In the genomic region with DNA sequence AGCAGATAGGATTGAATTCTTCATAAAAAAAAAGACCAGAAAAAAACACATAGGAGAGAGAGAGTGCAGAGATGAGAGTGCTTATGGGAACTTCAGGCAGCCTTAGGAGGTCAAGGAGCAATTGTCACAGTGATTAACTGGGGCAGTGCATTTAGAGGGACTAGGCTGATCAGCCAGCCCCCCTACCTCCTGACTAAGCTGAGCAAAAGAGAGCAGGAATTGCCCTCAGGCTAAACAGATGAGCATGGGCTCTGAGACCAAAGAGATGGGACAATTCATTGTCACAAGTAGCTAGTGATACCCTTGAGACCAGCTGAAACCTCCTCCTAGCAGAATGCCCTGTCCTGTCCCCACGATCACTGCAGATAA, we compare ENCODE assay signal across 14 cellular contexts.
DNase-seq lines count a peak whose midpoint lies in the region; ATAC-seq, FAIRE-seq and TF ChIP-seq lines count a peak whose summit lies in the region.
"Had no signal": no experiment of that assay in that cellular context is flagged by ENCODE, and none has a peak within 500 bp of the region (broad histone marks: within the 10 kb centered on the region; RNA-seq: fewer than 3 reads in every experiment).

No MANE protein-coding gene starts in this region.

- TF ChIP-seq RAD21 in H1 (IDR thresholded peaks at IDR 0.05 in 1 of 2, conservative IDR thresholded peaks at IDR 0.05 in 1 of 2; ENCODE audit: low read depth in 2 of 2, low read length in 2 of 2) = no peak; a peak in 1 of 4 replicates

- TF ChIP-seq CTCF in H1 (IDR thresholded peaks at IDR 0.05; ENCODE audit: control extremely low read depth in 1 of 3, insufficient read depth in 1 of 3, low read depth in 1 of 3, low read length in 3 of 3) (no peak), progenitor cell of endocrine pancreas (IDR thresholded peaks at IDR 0.05; ENCODE audit: unreplicated experiment) (no peak)
- no peak for TF ChIP-seq CTCF in activated CD8-positive, alpha-beta T cell treated with anti-CD3 and anti-CD28 coated beads for 36 hours (IDR thresholded peaks at IDR 0.05)

- no peak overlapping the region for H4K5ac ChIP-seq in H1 (ENCODE audit: insufficient read length, low read depth, low read length)

- POLR2A ChIA-PET in H1 (lab: Charles Lee; ENCODE audit: partially characterized antibody) = interaction anchor here (1.7 kb wide), 1 partner anchor 13 kb away, joined by 3 read pairs; no protein-coding TSS in a partner anchor
- POLR2A ChIA-PET in activated CD8-positive, alpha-beta T cell treated with anti-CD3 and anti-CD28 coated beads for 36 hours (lab: Charles Lee) = no interaction called here

- no peak overlapping the region for H3K4ac ChIP-seq in H1 (replicated peaks; ENCODE audit: insufficient read length, low read depth, low read length)

- no peak for TF ChIP-seq POLR2A in H1 (IDR thresholded peaks at IDR 0.05; ENCODE audit: control extremely low read depth in 1 of 2, low read depth in 2 of 2, low read length in 2 of 2)

- peaks cover 0 to 7% (median 3%) of the 10 kb centered on the region in 4 experiments; a peak in 3 of 7 replicates for H3K4me1 ChIP-seq in H1 (replicated peaks in 1 of 4; ENCODE audit: control insufficient read depth in 3 of 4, insufficient read depth in 4 of 4, low read length in 3 of 4)
- H3K4me1 ChIP-seq: Peyer's patch had no signal

- no peak overlapping the region for H3K9ac ChIP-seq in H1 (replicated peaks in 1 of 4; ENCODE audit: extremely low read depth in 1 of 4, low read depth in 3 of 4, low read length in 3 of 4)

- no peak overlapping the region for H3K4me3 Mint-ChIP-seq in progenitor cell of endocrine pancreas (ENCODE audit: low read depth)
- no peak overlapping the region for H3K4me3 Mint-ChIP-seq in activated CD8-positive, alpha-beta T cell treated with anti-CD3 and anti-CD28 coated beads for 36 hours
- H3K4me3 Mint-ChIP-seq: activated CD4-positive, alpha-beta T cell treated with anti-CD3 and anti-CD28 coated beads, Interleukin-2, amount 10 ng/mL, durations not matched to agents 24 days and 14 days had no signal

- H2AFZ ChIP-seq in H1 (ENCODE audit: low read length) = no peak overlapping the region

- no peak overlapping the region for H2BK5ac ChIP-seq in H1 (ENCODE audit: low read depth, low read length)

- WGBS in H1 (ENCODE audit: extremely low coverage in 1 of 2, insufficient coverage in 1 of 2, insufficient read length in 1 of 2, insufficient replicate concordance in 2 of 2, low coverage in 1 of 2, low lambda C conversion rate in 2 of 2, missing lambda C conversion rate in 1 of 2), 2 experiments = 87% methylated on average over 1 of the region's 1 CpG; no CpG with 5 or more reads in 1 of the 2 experiments

- no peak overlapping the region for H3K56ac ChIP-seq in H1 (replicated peaks; ENCODE audit: insufficient read length, low read depth, low read length)

- H3K79me2 ChIP-seq in H1 (ENCODE audit: control insufficient read depth in 1 of 2, insufficient read depth in 2 of 2, low read length in 2 of 2) = no peaks in the 10 kb centered on the region

- H2AK5ac ChIP-seq in H1 (ENCODE audit: low read depth, low read length) = no peak overlapping the region

- no peak overlapping the region for H2BK20ac ChIP-seq in H1 (ENCODE audit: low read length)

- H4K20me1 ChIP-seq in H1 (replicated peaks in 1 of 2; ENCODE audit: control insufficient read depth in 1 of 2, insufficient read depth in 2 of 2, low read length in 2 of 2) = no peaks in the 10 kb centered on the region

- no peak overlapping the region for H3K4me3 ChIP-seq in H1 (ENCODE audit: extremely low read depth in 1 of 4, insufficient read depth in 2 of 4, low read depth in 3 of 4, low read length in 4 of 4)
- H3K4me3 ChIP-seq: Peyer's patch, suprapubic skin had no signal

- H2BK15ac ChIP-seq in H1 (ENCODE audit: low read length) = no peak overlapping the region

- peaks cover 17 to 30% of the 10 kb centered on the region in 2 donors for H3K36me3 Mint-ChIP-seq in activated naive CD4-positive, alpha-beta T cell treated with anti-CD3 and anti-CD28 coated beads, Interleukin-2, amount 50 U/mL, for 72 hours
- no peaks in the 10 kb centered on the region for H3K36me3 Mint-ChIP-seq in progenitor cell of endocrine pancreas (ENCODE audit: insufficient read depth)
- H3K36me3 Mint-ChIP-seq in activated CD8-positive, alpha-beta T cell treated with anti-CD3 and anti-CD28 coated beads for 36 hours (ENCODE audit: low read depth) = peaks cover 7% of the 10 kb centered on the region

- no peaks in the 10 kb centered on the region for H3K23me2 ChIP-seq in H1 (ENCODE audit: low read depth, low read length)

- no peak overlapping the region for H3K18ac ChIP-seq in H1 (ENCODE audit: extremely low read depth, low read length)

- TF ChIP-seq EP300 in H1 (IDR thresholded peaks at IDR 0.05; ENCODE audit: borderline replicate concordance in 1 of 2, low read depth in 2 of 2, low read length in 2 of 2) = no peak

- DNase-seq in activated naive CD4-positive, alpha-beta T cell treated with anti-CD3 and anti-CD28 coated beads, Interleukin-2, amount 50 U/mL, for 72 hours (ENCODE audit: low spot score in 2 of 2) = no peak
- no peak for DNase-seq in activated naive CD4-positive, alpha-beta T cell treated with anti-CD3 and anti-CD28 coated beads, Interleukin-2, amount 50 U/mL, for 16 hours
- DNase-seq in NCI-H526 treated with DMSO at 0.1 percent for 48 hours (lab: John Stamatoyannopoulos, UW) (peak; percentile 76), H1 (ENCODE audit: low read depth in 1 of 2, low spot score in 2 of 2) (peak in 1 of 2 experiments; percentile 47), progenitor cell of endocrine pancreas (ENCODE audit: low spot score, unreplicated experiment) (no peak), posterior vena cava (ENCODE audit: low spot score) (no peak), head of caudate nucleus (no peak)
- no peak for DNase-seq in activated CD8-positive, alpha-beta T cell treated with anti-CD3 and anti-CD28 coated beads for 36 hours
- DNase-seq: activated CD4-positive, alpha-beta T cell treated with anti-CD3 and anti-CD28 coated beads, Interleukin-2, amount 10 ng/mL, durations not matched to agents 24 days and 14 days; Calu3; midbrain; Peyer's patch; stimulated activated CD4-positive, alpha-beta T cell treated with anti-CD3 and anti-CD28 coated beads, Interleukin-15, amount 100 ng/mL, for 24 hours had no signal

- no peak overlapping the region for H3K27ac ChIP-seq in H1 (ENCODE audit: low read depth, low read length)
- H3K27ac ChIP-seq: Peyer's patch, suprapubic skin had no signal

- H2BK12ac ChIP-seq in H1 (ENCODE audit: low read depth, low read length) = no peak overlapping the region

- no peak overlapping the region for H2BK120ac ChIP-seq in H1 (replicated peaks; ENCODE audit: low read depth, low read length)

- intact Hi-C loops in posterior vena cava (cut with DNase I) = no loop called here
- intact Hi-C loops in head of caudate nucleus (cut with DNase I) = no loop called here
- intact Hi-C loops in activated CD8-positive, alpha-beta T cell treated with anti-CD3 and anti-CD28 coated beads for 36 hours (cut with micrococcal nuclease) = no loop called here

- H3K9me3 Mint-ChIP-seq in activated naive CD4-positive, alpha-beta T cell treated with anti-CD3 and anti-CD28 coated beads, Interleukin-2, amount 50 U/mL, for 72 hours = peaks cover 6 to 15% of the 10 kb centered on the region in 2 donors
- peaks cover 6% of the 10 kb centered on the region for H3K9me3 Mint-ChIP-seq in progenitor cell of endocrine pancreas (ENCODE audit: low read depth)
- H3K9me3 Mint-ChIP-seq in activated CD8-positive, alpha-beta T cell treated with anti-CD3 and anti-CD28 coated beads for 36 hours = peaks cover 9% of the 10 kb centered on the region

- CTCF ChIA-PET in H1 (lab: Charles Lee; ENCODE audit: partially characterized antibody) = interaction anchor here (0.6 to 1.6 kb wide), 5 partner anchors 10 to 550 kb away, joined by 3 to 4 read pairs (median 3); partner anchors contain the start of gene BTG1
- CTCF ChIA-PET in activated CD8-positive, alpha-beta T cell treated with anti-CD3 and anti-CD28 coated beads for 36 hours (lab: Charles Lee) = interaction anchor here (0.9 to 1.0 kb wide), 2 partner anchors 116 to 124 kb away, joined by 3 read pairs; partner anchors contain the start of gene BTG1

- H3K27me3 Mint-ChIP-seq in progenitor cell of endocrine pancreas = no peaks in the 10 kb centered on the region
- no peaks in the 10 kb centered on the region for H3K27me3 Mint-ChIP-seq in activated CD8-positive, alpha-beta T cell treated with anti-CD3 and anti-CD28 coated beads for 36 hours
- H3K27me3 Mint-ChIP-seq: activated CD4-positive, alpha-beta T cell treated with anti-CD3 and anti-CD28 coated beads, Interleukin-2, amount 10 ng/mL, durations not matched to agents 24 days and 14 days had no signal

- no peaks in the 10 kb centered on the region for H3K9me3 ChIP-seq in H1 (ENCODE audit: insufficient read depth in 2 of 2, low read depth in 1 of 2, low read length in 1 of 2)
- H3K9me3 ChIP-seq: Peyer's patch, suprapubic skin had no signal

- H3K79me1 ChIP-seq in H1 (ENCODE audit: low read depth, low read length) = no peaks in the 10 kb centered on the region

- no peak for FAIRE-seq in H1 (lab: Jason Lieb, UNC)

- H3K4me1 Mint-ChIP-seq in progenitor cell of endocrine pancreas (ENCODE audit: low read depth) = peaks cover 22% of the 10 kb centered on the region
- peaks cover 26% of the 10 kb centered on the region for H3K4me1 Mint-ChIP-seq in activated CD8-positive, alpha-beta T cell treated with anti-CD3 and anti-CD28 coated beads for 36 hours (ENCODE audit: low read depth)

- H3K27me3 ChIP-seq in H1 (replicated peaks in 1 of 4; ENCODE audit: control insufficient read depth in 3 of 4, extremely low read depth in 1 of 4, insufficient read depth in 3 of 4, low read length in 3 of 4) = no peaks in the 10 kb centered on the region
- H3K27me3 ChIP-seq: Peyer's patch, suprapubic skin had no signal

- H3K4me2 ChIP-seq in H1 (ENCODE audit: insufficient read depth in 1 of 2, low read depth in 2 of 2, low read length in 2 of 2) = no peak overlapping the region; a peak in 2 of 4 replicates

- H3K36me3 ChIP-seq in H1 (ENCODE audit: control insufficient read depth in 2 of 4, insufficient read depth in 4 of 4, low read length in 3 of 4) = no peaks in the 10 kb centered on the region
- H3K36me3 ChIP-seq: Peyer's patch, suprapubic skin had no signal

- H3K14ac ChIP-seq in H1 (ENCODE audit: insufficient read length) = no peak overlapping the region

- no peak overlapping the region for H3K23ac ChIP-seq in H1 (ENCODE audit: insufficient read length)

- peak overlapping the region; percentile 42 to 45 for H3K27ac Mint-ChIP-seq in activated naive CD4-positive, alpha-beta T cell treated with anti-CD3 and anti-CD28 coated beads, Interleukin-2, amount 50 U/mL, for 72 hours
- peak overlapping the region; percentile 34 for H3K27ac Mint-ChIP-seq in progenitor cell of endocrine pancreas
- H3K27ac Mint-ChIP-seq in activated CD8-positive, alpha-beta T cell treated with anti-CD3 and anti-CD28 coated beads for 36 hours = no peak overlapping the region
- H3K27ac Mint-ChIP-seq: activated CD4-positive, alpha-beta T cell treated with anti-CD3 and anti-CD28 coated beads, Interleukin-2, amount 10 ng/mL, durations not matched to agents 24 days and 14 days had no signal

- H4K8ac ChIP-seq in H1 (ENCODE audit: extremely low read depth, insufficient read depth, low read length) = no peak overlapping the region

- no peak for ATAC-seq in activated naive CD4-positive, alpha-beta T cell treated with anti-CD3 and anti-CD28 coated beads, Interleukin-2, amount 50 U/mL, for 72 hours
- ATAC-seq in activated CD8-positive, alpha-beta T cell treated with anti-CD3 and anti-CD28 coated beads for 36 hours = no peak

- peak overlapping the region; percentile 65 for H4K91ac ChIP-seq in H1 (replicated peaks; ENCODE audit: insufficient read length, low read length)
